Comparison of ENCODE assay signal across 1 cellular context in the genomic region with DNA sequence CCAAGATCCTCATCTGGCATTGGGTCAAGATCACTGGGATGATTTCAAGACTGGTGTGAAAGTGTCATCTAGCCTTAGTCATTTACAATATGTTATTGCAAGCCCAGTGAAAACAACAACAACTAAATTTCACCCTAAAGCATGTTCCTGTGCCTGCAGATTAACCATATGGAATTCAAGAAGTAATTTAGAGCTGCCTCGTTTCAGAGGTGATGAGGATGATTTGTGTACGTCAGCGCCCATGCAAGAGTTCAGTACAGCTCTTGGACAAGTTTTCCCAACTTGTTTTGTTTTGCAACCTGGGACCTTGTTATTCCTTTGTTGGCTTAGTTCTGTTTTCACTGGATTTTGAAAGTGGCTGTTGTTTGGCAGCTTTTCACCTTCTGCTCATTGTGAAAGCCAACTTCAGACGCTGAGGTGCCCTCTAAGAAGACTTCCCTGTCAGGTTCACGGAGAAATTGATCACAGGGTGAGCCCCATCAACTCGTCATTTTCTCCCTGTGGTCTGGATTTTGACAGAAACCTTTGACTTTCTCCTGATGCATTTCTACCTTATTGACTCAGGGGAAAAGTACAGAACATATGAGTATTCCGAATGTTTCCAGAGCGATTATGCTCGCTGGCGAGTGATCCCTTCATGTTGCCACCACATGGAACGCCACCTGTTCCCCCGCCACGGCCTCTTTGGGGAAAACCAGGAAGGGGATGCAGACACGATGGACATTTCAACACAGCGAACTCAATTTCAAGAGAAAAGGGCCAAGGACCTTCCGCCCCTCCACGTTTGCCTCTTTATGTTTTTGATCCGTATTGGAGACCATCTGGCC.
TF ChIP-seq lines count a peak whose summit lies in the region.

No MANE protein-coding gene starts in this region.

TF ChIP-seq in GM23338, 12 proteins besides CTCF, POLR2A, EP300 and RAD21 (continued from another document):
- TF ChIP-seq, protein P1, sequence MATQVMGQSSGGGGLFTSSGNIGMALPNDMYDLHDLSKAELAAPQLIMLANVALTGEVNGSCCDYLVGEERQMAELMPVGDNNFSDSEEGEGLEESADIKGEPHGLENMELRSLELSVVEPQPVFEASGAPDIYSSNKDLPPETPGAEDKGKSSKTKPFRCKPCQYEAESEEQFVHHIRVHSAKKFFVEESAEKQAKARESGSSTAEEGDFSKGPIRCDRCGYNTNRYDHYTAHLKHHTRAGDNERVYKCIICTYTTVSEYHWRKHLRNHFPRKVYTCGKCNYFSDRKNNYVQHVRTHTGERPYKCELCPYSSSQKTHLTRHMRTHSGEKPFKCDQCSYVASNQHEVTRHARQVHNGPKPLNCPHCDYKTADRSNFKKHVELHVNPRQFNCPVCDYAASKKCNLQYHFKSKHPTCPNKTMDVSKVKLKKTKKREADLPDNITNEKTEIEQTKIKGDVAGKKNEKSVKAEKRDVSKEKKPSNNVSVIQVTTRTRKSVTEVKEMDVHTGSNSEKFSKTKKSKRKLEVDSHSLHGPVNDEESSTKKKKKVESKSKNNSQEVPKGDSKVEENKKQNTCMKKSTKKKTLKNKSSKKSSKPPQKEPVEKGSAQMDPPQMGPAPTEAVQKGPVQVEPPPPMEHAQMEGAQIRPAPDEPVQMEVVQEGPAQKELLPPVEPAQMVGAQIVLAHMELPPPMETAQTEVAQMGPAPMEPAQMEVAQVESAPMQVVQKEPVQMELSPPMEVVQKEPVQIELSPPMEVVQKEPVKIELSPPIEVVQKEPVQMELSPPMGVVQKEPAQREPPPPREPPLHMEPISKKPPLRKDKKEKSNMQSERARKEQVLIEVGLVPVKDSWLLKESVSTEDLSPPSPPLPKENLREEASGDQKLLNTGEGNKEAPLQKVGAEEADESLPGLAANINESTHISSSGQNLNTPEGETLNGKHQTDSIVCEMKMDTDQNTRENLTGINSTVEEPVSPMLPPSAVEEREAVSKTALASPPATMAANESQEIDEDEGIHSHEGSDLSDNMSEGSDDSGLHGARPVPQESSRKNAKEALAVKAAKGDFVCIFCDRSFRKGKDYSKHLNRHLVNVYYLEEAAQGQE (IDR thresholded peaks at IDR 0.05; ENCODE audit: unreplicated experiment), result no peak
- no peak for TF ChIP-seq ZNF114 (CRISPR knock-in tag; IDR thresholded peaks at IDR 0.05)
- no peak for TF ChIP-seq NANOG (IDR thresholded peaks at IDR 0.05; ENCODE audit: borderline replicate concordance)
- no peak for TF ChIP-seq POLR2AphosphoS5 (IDR thresholded peaks at IDR 0.05; ENCODE audit: low read depth)
- TF ChIP-seq EZH2phosphoT487 (IDR thresholded peaks at IDR 0.05; ENCODE audit: unreplicated experiment), result no peak
- TF ChIP-seq JUNB (IDR thresholded peaks at IDR 0.05; ENCODE audit: unreplicated experiment), result no peak
- no peak for TF ChIP-seq ZNF462 (CRISPR knock-in tag; IDR thresholded peaks at IDR 0.05)
- no peak for TF ChIP-seq CREB1 (CRISPR knock-in tag; IDR thresholded peaks at IDR 0.05; ENCODE audit: low read depth)
- TF ChIP-seq ETS1 (IDR thresholded peaks at IDR 0.05), result no peak
